ENCODE assay signal across 16 cellular contexts in genomic region chr12:124008629-124009028, GRCh38.
"Had no signal": no experiment of that assay in that cellular context is flagged by ENCODE, and none has a peak within 500 bp of the region (broad histone marks: within the 10 kb centered on the region; RNA-seq: fewer than 3 reads in every experiment).

No MANE protein-coding gene starts in this region.

- H3K4me1 ChIP-seq: breast epithelium, uterus had no signal

- H3K9me3 ChIP-seq: breast epithelium, pancreas, tibial nerve, uterus had no signal

- H3K4me3 ChIP-seq: breast epithelium, pancreas, tibial nerve, uterus had no signal

- H3K27ac Mint-ChIP-seq: activated CD4-positive, alpha-beta memory T cell treated with anti-CD3 and anti-CD28 coated beads for 36 hours; activated CD8-positive, alpha-beta memory T cell treated with anti-CD3 and anti-CD28 coated beads, Interleukin-2, amount 10 ng/mL, durations not matched to agents 7 days and 5 days; endodermal cell; stimulated activated memory B cell treated with anti-CD40 and anti-IgM and Interleukin-4, amounts not matched to agents 10 μg/mL and 1 μg/mL and 100 μg/mL, for 72 hours had no signal

- H3K36me3 ChIP-seq: uterus had no signal

- H3K27ac ChIP-seq: breast epithelium, tibial nerve, uterus, WERI-Rb-1 had no signal

- DNase-seq: activated CD8-positive, alpha-beta memory T cell treated with anti-CD3 and anti-CD28 coated beads, Interleukin-2, amount 10 ng/mL, durations not matched to agents 7 days and 5 days; activated effector memory CD4-positive, alpha-beta T cell treated with anti-CD3 and anti-CD28 coated beads, Interleukin-2, amount 50 U/mL, for 16 hours; activated naive CD8-positive, alpha-beta T cell treated with anti-CD3 and anti-CD28 coated beads for 36 hours; activated T-cell treated with anti-CD3 and anti-CD28 coated beads, Interleukin-2, amount 50 U/mL, for 4 hours; dorsolateral prefrontal cortex; endodermal cell; left colon; stimulated activated CD4-positive, alpha-beta T cell treated with anti-CD3 and anti-CD28 coated beads, Interleukin-2, amount 100 ng/mL, for 48 hours; T-helper 1 cell; uterus; WERI-Rb-1 had no signal

- H3K9me3 Mint-ChIP-seq: activated CD4-positive, alpha-beta memory T cell treated with anti-CD3 and anti-CD28 coated beads for 36 hours; activated naive CD8-positive, alpha-beta T cell treated with anti-CD3 and anti-CD28 coated beads for 36 hours; activated T-cell treated with anti-CD3 and anti-CD28 coated beads, Interleukin-2, amount 50 U/mL, for 4 hours; endodermal cell; stimulated activated memory B cell treated with anti-CD40 and anti-IgM and Interleukin-4, amounts not matched to agents 10 μg/mL and 1 μg/mL and 100 μg/mL, for 72 hours had no signal

- H3K27me3 ChIP-seq: breast epithelium, dorsolateral prefrontal cortex, pancreas, tibial nerve, uterus had no signal

- ATAC-seq: activated CD8-positive, alpha-beta memory T cell treated with anti-CD3 and anti-CD28 coated beads, Interleukin-2, amount 10 ng/mL, durations not matched to agents 7 days and 5 days; left colon; stimulated activated memory B cell treated with anti-CD40 and anti-IgM and Interleukin-4, amounts not matched to agents 10 μg/mL and 1 μg/mL and 100 μg/mL, for 72 hours had no signal

- H3K4me3 Mint-ChIP-seq: activated CD4-positive, alpha-beta memory T cell treated with anti-CD3 and anti-CD28 coated beads for 36 hours; activated CD8-positive, alpha-beta memory T cell treated with anti-CD3 and anti-CD28 coated beads, Interleukin-2, amount 10 ng/mL, durations not matched to agents 7 days and 5 days; activated T-cell treated with anti-CD3 and anti-CD28 coated beads, Interleukin-2, amount 50 U/mL, for 4 hours; endodermal cell; stimulated activated memory B cell treated with anti-CD40 and anti-IgM and Interleukin-4, amounts not matched to agents 10 μg/mL and 1 μg/mL and 100 μg/mL, for 72 hours had no signal

- H3K27me3 Mint-ChIP-seq: activated CD4-positive, alpha-beta memory T cell treated with anti-CD3 and anti-CD28 coated beads for 36 hours; activated CD8-positive, alpha-beta memory T cell treated with anti-CD3 and anti-CD28 coated beads, Interleukin-2, amount 10 ng/mL, durations not matched to agents 7 days and 5 days; activated naive CD8-positive, alpha-beta T cell treated with anti-CD3 and anti-CD28 coated beads for 36 hours; stimulated activated memory B cell treated with anti-CD40 and anti-IgM and Interleukin-4, amounts not matched to agents 10 μg/mL and 1 μg/mL and 100 μg/mL, for 72 hours had no signal
